In the genomic region with DNA sequence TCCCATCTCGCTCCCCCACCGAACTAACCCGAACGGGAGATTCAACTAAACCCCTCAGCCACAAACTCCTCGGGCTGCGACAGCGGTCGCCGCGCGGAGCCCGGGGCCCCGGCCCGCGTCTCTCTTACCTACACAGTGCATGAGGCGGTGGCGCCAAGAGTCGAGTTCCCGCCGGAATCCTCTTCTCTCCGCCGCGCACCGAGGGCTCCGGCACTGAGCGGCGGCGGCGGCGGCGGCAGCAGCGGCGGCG, we compare ENCODE assay signal across 8 cellular contexts. TPM values are rescaled to one million over a fixed set of nuclear protein-coding genes. Genes with fewer than 3 reads are reported as not detected.
DNase-seq lines count a peak whose midpoint lies in the region; ATAC-seq, FAIRE-seq and TF ChIP-seq lines count a peak whose summit lies in the region.

No MANE protein-coding gene starts in this region.

- TF ChIP-seq CTCF in A549 (IDR thresholded peaks at IDR 0.05), result no peak
- no peak for TF ChIP-seq CTCF in bronchial epithelial cell (IDR thresholded peaks at IDR 0.05; ENCODE audit: insufficient read depth, low read length, severe bottlenecking)
- TF ChIP-seq CTCF in GM20000 (IDR thresholded peaks at IDR 0.05; ENCODE audit: extremely low read depth, missing control alignments), result no peak

- H3K36me3 ChIP-seq in bronchial epithelial cell (ENCODE audit: control insufficient read depth, insufficient read depth, low read length) (no peaks in the 10 kb centered on the region), mesodermal cell (ENCODE audit: control insufficient read depth, insufficient read depth, low read length) (no peaks in the 10 kb centered on the region)

- no peak for DNase-seq in A549 (ENCODE audit: low read depth in 1 of 2, low spot score in 1 of 2)
- peak; percentile 17 for DNase-seq in HTR-8/SVneo (ENCODE audit: insufficient read length, low spot score)
- no peak for DNase-seq in bronchial epithelial cell (ENCODE audit: low read depth)
- no peak for DNase-seq in GDM1 (lab: John Stamatoyannopoulos, UW)
- DNase-seq in activated CD4-positive, alpha-beta T cell treated with anti-CD3 and anti-CD28 coated beads for 48 hours, result no peak
- DNase-seq in GM20000 (ENCODE audit: low spot score), result no peak

- no peaks in the 10 kb centered on the region for H3K27me3 ChIP-seq in bronchial epithelial cell (ENCODE audit: control insufficient read depth, insufficient read depth, low read length)

- POLR2A ChIA-PET in A549 (lab: Yijun Ruan, JAX), result interaction anchor here (1.2 kb wide), 1 partner anchor 211 kb away, joined by 3 read pairs; a partner anchor contains a TSS

- peak overlapping the region; percentile 94 for H3K4me2 ChIP-seq in A549

- H3K27ac ChIP-seq in A549 (peak overlapping the region; percentile 90 to 95), mesodermal cell (ENCODE audit: low read depth, low read length, severe bottlenecking) (peak overlapping the region; percentile 95)

- FAIRE-seq in A549 (lab: Jason Lieb, UNC) (no peak), HTR-8/SVneo (lab: Jason Lieb, UNC) (no peak), bronchial epithelial cell (lab: Jason Lieb, UNC) (no peak)

- ATAC-seq in A549 (peak; percentile 11 to 31; a peak in 5 of 6 replicates), GM19372 (IDR thresholded peaks at IDR 0.05; ENCODE audit: low read depth, unreplicated experiment) (peak; percentile 8)

- WGBS in A549 (ENCODE audit: missing lambda C conversion rate), result 5% methylated on average over 14 of the region's 34 CpGs
- 0% methylated on average over 15 to 20 of the region's 34 CpGs for WGBS in mesodermal cell (ENCODE audit: insufficient coverage in 2 of 2), 2 experiments

- no peak for TF ChIP-seq EP300 in A549 (IDR thresholded peaks at IDR 0.05)

- no peak; the same call in 1 of the 2 replicates for TF ChIP-seq POLR2A in A549 (IDR thresholded peaks at IDR 0.05; ENCODE audit: low read length)

- H3K4me1 ChIP-seq in A549 (peaks cover 7% of the 10 kb centered on the region; the same call in 1 of the 3 replicates), mesodermal cell (ENCODE audit: control insufficient read depth, insufficient read depth, low read length, poor library complexity, severe bottlenecking) (no peaks in the 10 kb centered on the region)

- TF ChIP-seq RAD21 in A549 (conservative IDR thresholded peaks at IDR 0.05 in 1 of 2, IDR thresholded peaks at IDR 0.05 in 1 of 2), result no peak

- H3K4me3 ChIP-seq in A549 (peak overlapping the region; percentile 92), bronchial epithelial cell (ENCODE audit: low read depth, low read length) (peak overlapping the region; percentile 79), mesodermal cell (ENCODE audit: extremely low read depth, insufficient read depth, low read length, poor library complexity, severe bottlenecking) (peak overlapping the region; percentile 84)

- H3K9me3 ChIP-seq in A549 (no peaks in the 10 kb centered on the region), mesodermal cell (ENCODE audit: control insufficient read depth, low read length) (no peaks in the 10 kb centered on the region)

- CTCF ChIA-PET in A549 (lab: Yijun Ruan, JAX), result no interaction called here

TF ChIP-seq in A549, 52 proteins besides CTCF, POLR2A, EP300 and RAD21:
- TF ChIP-seq MYC (IDR thresholded peaks at IDR 0.05; ENCODE audit: borderline replicate concordance, low read length), result no peak
- peak; percentile 32; the same call in 1 of the 2 replicates for TF ChIP-seq PHF8 (IDR thresholded peaks at IDR 0.05; ENCODE audit: borderline replicate concordance, low read depth)

RNA-seq across cellular contexts. Expression of a gene that starts 0.2 kb away (rescaled TPM):
- polyA plus RNA-seq in A549 (2011; rRNA removed) (7.5 and 9.7 TPM in 2 replicates), A549 (2017; fragmentation: RNase III; extraction: RNeasy Plus Mini Kit Qiagen cat#74134 plus additional on column Dnase treatment) (4.6 to 6.4 TPM (median 4.8 TPM) in 3 replicates)
- polyA plus RNA-seq in A549 (2012; cell fraction: cytosol; rRNA removed), result 1.5 and 1.9 TPM in 2 replicates
- 1.3 and 1.9 TPM in 2 replicates for polyA plus RNA-seq in A549 (2012; cell fraction: nucleus; rRNA removed)
- polyA minus RNA-seq in A549 (2011; rRNA and poly(A)+ RNA removed), result 6.1 and 6.7 TPM in 2 replicates
- 6.7 and 7.4 TPM in 2 replicates for total RNA-seq in bronchial epithelial cell
- polyA plus RNA-seq in mesodermal cell (2013, experiment 1 of 2), result 43.5 TPM
- polyA plus RNA-seq in mesodermal cell (2013, experiment 2 of 2), result 32.8 TPM
